24 cellular contexts compared by ENCODE assay signal in the genomic region with DNA sequence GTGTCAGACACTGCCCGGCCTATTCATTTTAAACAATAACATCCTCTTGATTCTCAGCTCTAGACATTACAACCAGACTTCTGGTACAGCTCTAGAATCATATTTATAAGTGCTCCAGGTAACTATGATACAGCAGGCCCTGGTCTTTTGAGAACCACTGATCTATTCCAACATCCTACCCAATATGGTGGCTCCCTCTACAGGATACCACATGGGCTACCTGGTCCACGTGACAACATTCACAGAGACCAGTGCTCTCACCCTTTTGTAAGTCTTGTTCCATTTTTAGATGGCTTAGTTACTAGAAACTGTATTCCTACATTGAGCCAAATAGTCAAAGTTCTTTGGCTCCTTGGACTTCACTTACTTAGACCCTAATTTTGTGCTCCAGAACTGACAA.
DNase-seq lines count a peak whose midpoint lies in the region; ATAC-seq, FAIRE-seq and TF ChIP-seq lines count a peak whose summit lies in the region.
"Had no signal": no experiment of that assay in that cellular context is flagged by ENCODE, and none has a peak within 500 bp of the region (broad histone marks: within the 10 kb centered on the region; RNA-seq: fewer than 3 reads in every experiment).

No MANE protein-coding gene starts in this region.

- H2BK12ac ChIP-seq in H1 (ENCODE audit: low read depth, low read length), result peak overlapping the region; percentile 42; the same call in 1 of the 2 replicates
- peak overlapping the region; percentile 95 for H2BK12ac ChIP-seq in trophoblast cell (ENCODE audit: low read length)

- no peaks in the 10 kb centered on the region for H3K9me3 ChIP-seq in H1 (ENCODE audit: insufficient read depth in 2 of 2, low read depth in 1 of 2, low read length in 1 of 2)
- H3K9me3 ChIP-seq in trophoblast cell (ENCODE audit: insufficient read depth, low read depth, low read length), result no peaks in the 10 kb centered on the region
- H3K9me3 ChIP-seq: heart left ventricle, upper lobe of left lung had no signal

- H3K18ac ChIP-seq in H1 (ENCODE audit: extremely low read depth, low read length) (peak overlapping the region; percentile 53; the same call in 1 of the 2 replicates), trophoblast cell (ENCODE audit: low read length) (no peak overlapping the region)

- H4K20me1 ChIP-seq in H1 (replicated peaks in 1 of 2; ENCODE audit: control insufficient read depth in 1 of 2, insufficient read depth in 2 of 2, low read length in 2 of 2), result no peaks in the 10 kb centered on the region

- peak; percentile 17 to 43; a peak in 2 of 4 replicates for TF ChIP-seq RAD21 in H1 (IDR thresholded peaks at IDR 0.05 in 1 of 2, conservative IDR thresholded peaks at IDR 0.05 in 1 of 2; ENCODE audit: low read depth in 2 of 2, low read length in 2 of 2)

- H4K5ac ChIP-seq in H1 (ENCODE audit: insufficient read length, low read depth, low read length), result peak overlapping the region; percentile 44

- H3K4me3 ChIP-seq in H1 (ENCODE audit: extremely low read depth in 1 of 4, insufficient read depth in 2 of 4, low read depth in 3 of 4, low read length in 4 of 4) (no peak overlapping the region; a peak in 1 of 8 replicates), trophoblast cell (ENCODE audit: low read depth, low read length) (no peak overlapping the region)
- H3K4me3 ChIP-seq: coronary artery, heart left ventricle, upper lobe of left lung had no signal

- H3K79me1 ChIP-seq in H1 (ENCODE audit: low read depth, low read length) (no peaks in the 10 kb centered on the region; the same call in 1 of the 2 replicates), trophoblast cell (ENCODE audit: low read length) (peaks cover 26% of the 10 kb centered on the region)

- H4K8ac ChIP-seq in H1 (ENCODE audit: extremely low read depth, insufficient read depth, low read length) (no peak overlapping the region), trophoblast cell (ENCODE audit: low read depth, low read length) (peak overlapping the region; percentile 53)

- POLR2A ChIA-PET in H1 (lab: Charles Lee; ENCODE audit: partially characterized antibody), result interaction anchor here (0.9 to 6.2 kb wide), 5 partner anchors 9 to 106 kb away, joined by 4 to 30 read pairs (median 5); partner anchors contain the start of gene PTPN14

- H3K4me1 ChIP-seq in H1 (replicated peaks in 1 of 4; ENCODE audit: control insufficient read depth in 3 of 4, insufficient read depth in 4 of 4, low read length in 3 of 4), result peaks cover 1 to 33% (median 14%) of the 10 kb centered on the region in 4 experiments; a peak in 6 of 7 replicates
- peaks cover 11 to 12% of the 10 kb centered on the region in 2 experiments for H3K4me1 ChIP-seq in trophoblast cell (ENCODE audit: control insufficient read depth in 1 of 2, insufficient read depth in 2 of 2, low read length in 2 of 2)

- H3K23me2 ChIP-seq in H1 (ENCODE audit: low read depth, low read length), result no peaks in the 10 kb centered on the region

- H3K27ac ChIP-seq in H1 (ENCODE audit: low read depth, low read length) (peak overlapping the region; percentile 42; the same call in 1 of the 2 replicates), trophoblast cell (ENCODE audit: low read depth, low read length) (peak overlapping the region; percentile 66)
- H3K27ac ChIP-seq: 22Rv1, coronary artery, heart left ventricle, upper lobe of left lung had no signal

- CTCF ChIA-PET in H1 (lab: Charles Lee; ENCODE audit: partially characterized antibody), result interaction anchor here (0.7 to 2.2 kb wide), 13 partner anchors 10 to 136 kb away, joined by 3 to 10 read pairs (median 3); no protein-coding TSS in a partner anchor

- H3K79me2 ChIP-seq in H1 (ENCODE audit: control insufficient read depth in 1 of 2, insufficient read depth in 2 of 2, low read length in 2 of 2) (peaks cover 0 to 25% of the 10 kb centered on the region in 2 experiments; a peak in 1 of 4 replicates), trophoblast cell (ENCODE audit: control insufficient read depth, insufficient read depth, low read length, poor library complexity) (peaks cover 9% of the 10 kb centered on the region)

- no peak overlapping the region for H4K12ac ChIP-seq in trophoblast cell (ENCODE audit: low read depth, low read length)

- no peak overlapping the region for H3K56ac ChIP-seq in H1 (replicated peaks; ENCODE audit: insufficient read length, low read depth, low read length)

- no peak overlapping the region for H2AFZ ChIP-seq in H1 (ENCODE audit: low read length)
- H2AFZ ChIP-seq in trophoblast cell (ENCODE audit: insufficient read depth, low read length, poor library complexity), result no peak overlapping the region

- H4K91ac ChIP-seq in H1 (replicated peaks; ENCODE audit: insufficient read length, low read length) (peak overlapping the region; percentile 71), trophoblast cell (ENCODE audit: low read depth, low read length) (peak overlapping the region; percentile 43)

- DNase-seq in DMS53 (lab: John Stamatoyannopoulos, UW), result peak; percentile 43
- no peak for DNase-seq in DMS53 treated with DMSO at 0.1 percent for 48 hours (lab: John Stamatoyannopoulos, UW; ENCODE audit: unreplicated experiment)
- peak; percentile 9 for DNase-seq in NCI-H69 (lab: John Stamatoyannopoulos, UW)
- DNase-seq in H1 (ENCODE audit: low read depth in 1 of 2, low spot score in 2 of 2), result no peak
- DNase-seq in trophoblast cell, result no peak
- DNase-seq in NCI-H748 (lab: John Stamatoyannopoulos, UW; ENCODE audit: unreplicated experiment), result no peak
- DNase-seq in GM19239 (ENCODE audit: insufficient read length, low spot score), result no peak
- DNase-seq: activated CD4-positive, alpha-beta T cell treated with anti-CD3 and anti-CD28 coated beads for 4 hours; activated effector memory CD4-positive, alpha-beta T cell treated with Interleukin-2 at 50 U/mL for 16 hours; activated naive CD8-positive, alpha-beta T cell treated with anti-CD3 and anti-CD28 coated beads, Interleukin-2, amount 50 U/mL, for 24 hours; heart left ventricle; immature natural killer cell; Kasumi-1; left ventricle myocardium superior; NCI-H1092 treated with DMSO at 0.1 percent for 48 hours; NCI-H2029 treated with DMSO at 0.1 percent for 48 hours; small intestine; stimulated activated CD4-positive, alpha-beta T cell treated with anti-CD3 and anti-CD28 coated beads, Interleukin-2, amount 100 ng/mL, for 48 hours; stimulated activated naive CD4-positive, alpha-beta T cell treated with Interleukin-2 at 50 U/mL for 16 hours; upper lobe of left lung had no signal

- no peak overlapping the region; a peak in 1 of 7 replicates for H3K9ac ChIP-seq in H1 (replicated peaks in 1 of 4; ENCODE audit: extremely low read depth in 1 of 4, low read depth in 3 of 4, low read length in 3 of 4)
- H3K9ac ChIP-seq in trophoblast cell (ENCODE audit: low read length), result no peak overlapping the region

- peak overlapping the region; percentile 61 for H3K4ac ChIP-seq in H1 (replicated peaks; ENCODE audit: insufficient read length, low read depth, low read length)
- H3K4ac ChIP-seq in trophoblast cell (ENCODE audit: low read depth, low read length), result no peak overlapping the region

- WGBS in H1 (ENCODE audit: extremely low coverage in 1 of 2, insufficient coverage in 1 of 2, insufficient read length in 1 of 2, insufficient replicate concordance in 2 of 2, low coverage in 1 of 2, low lambda C conversion rate in 2 of 2, missing lambda C conversion rate in 1 of 2), 2 experiments, result 66% methylated on average over 2 of the region's 2 CpGs; no CpG with 5 or more reads in 1 of the 2 experiments
- WGBS in trophoblast cell (ENCODE audit: extremely low coverage, insufficient coverage, insufficient read length), result no CpG with 5 or more reads among the region's 2 CpGs

- H3K23ac ChIP-seq in H1 (ENCODE audit: insufficient read length), result no peak overlapping the region
- no peak overlapping the region for H3K23ac ChIP-seq in trophoblast cell (ENCODE audit: low read length)

- TF ChIP-seq CTCF in H1 (IDR thresholded peaks at IDR 0.05; ENCODE audit: control extremely low read depth in 1 of 3, insufficient read depth in 1 of 3, low read depth in 1 of 3, low read length in 3 of 3), result peak in 2 of 3 experiments; percentile 23 to 28; a peak in 2 of 4 replicates

- peak overlapping the region; percentile 89 for H2BK120ac ChIP-seq in H1 (replicated peaks; ENCODE audit: low read depth, low read length)
- peak overlapping the region; percentile 75 for H2BK120ac ChIP-seq in trophoblast cell (ENCODE audit: insufficient read depth, low read length, poor library complexity)

- H3K4me2 ChIP-seq in H1 (ENCODE audit: insufficient read depth in 1 of 2, low read depth in 2 of 2, low read length in 2 of 2) (peak overlapping the region in 1 of 2 experiments; percentile 67; a peak in 2 of 4 replicates), trophoblast cell (ENCODE audit: low read length) (no peak overlapping the region)

- peak overlapping the region; percentile 79; the same call in 1 of the 2 replicates for H2BK5ac ChIP-seq in H1 (ENCODE audit: low read depth, low read length)
- H2BK5ac ChIP-seq in trophoblast cell (ENCODE audit: low read depth, low read length, poor library complexity), result peak overlapping the region; percentile 72

- ATAC-seq in HG02763 (IDR thresholded peaks at IDR 0.05; ENCODE audit: unreplicated experiment), result no peak
- ATAC-seq: activated naive CD8-positive, alpha-beta T cell treated with anti-CD3 and anti-CD28 coated beads, Interleukin-2, amount 50 U/mL, for 24 hours; heart left ventricle; left ventricle myocardium superior had no signal

- FAIRE-seq in H1 (lab: Jason Lieb, UNC), result no peak
- no peak for FAIRE-seq in GM19239 (lab: Jason Lieb, UNC)
- FAIRE-seq: endometrium, small intestine had no signal

- H3K14ac ChIP-seq in H1 (ENCODE audit: insufficient read length), result no peak overlapping the region
- H3K14ac ChIP-seq in trophoblast cell (ENCODE audit: low read length), result peak overlapping the region; percentile 39

- no peak overlapping the region for H2BK15ac ChIP-seq in H1 (ENCODE audit: low read length)

- TF ChIP-seq POLR2A in H1 (IDR thresholded peaks at IDR 0.05; ENCODE audit: control extremely low read depth in 1 of 2, low read depth in 2 of 2, low read length in 2 of 2), result no peak

- no peak for TF ChIP-seq EP300 in H1 (IDR thresholded peaks at IDR 0.05; ENCODE audit: borderline replicate concordance in 1 of 2, low read depth in 2 of 2, low read length in 2 of 2)

- no peak overlapping the region; the same call in none of the 2 replicates for H2BK20ac ChIP-seq in H1 (ENCODE audit: low read length)

- H3K27me3 ChIP-seq in H1 (replicated peaks in 1 of 4; ENCODE audit: control insufficient read depth in 3 of 4, extremely low read depth in 1 of 4, insufficient read depth in 3 of 4, low read length in 3 of 4) (no peaks in the 10 kb centered on the region), trophoblast cell (ENCODE audit: insufficient read depth, low read length) (no peaks in the 10 kb centered on the region)
- H3K27me3 ChIP-seq: heart left ventricle, upper lobe of left lung had no signal

- H3K36me3 ChIP-seq in H1 (ENCODE audit: control insufficient read depth in 2 of 4, insufficient read depth in 4 of 4, low read length in 3 of 4) (peaks cover 0 to 2% (median 0%) of the 10 kb centered on the region in 4 experiments; a peak in 1 of 8 replicates), trophoblast cell (ENCODE audit: control insufficient read depth in 1 of 2, insufficient read depth in 2 of 2, low read length in 2 of 2) (peaks cover 5 to 9% of the 10 kb centered on the region in 2 experiments)

- H2AK5ac ChIP-seq in H1 (ENCODE audit: low read depth, low read length) (peak overlapping the region; percentile 67; the same call in 1 of the 2 replicates), trophoblast cell (ENCODE audit: low read length) (peak overlapping the region; percentile 72)

Comparison
In these comparisons a context has a peak if more than half of its experiments do, and no peak if none do; other contexts are left out.
1. DNase-seq: peak in DMS53 (single experiment) and NCI-H69 (single experiment); none in DMS53 treated with DMSO at 0.1 percent for 48 hours (single experiment), H1 (0 of 2), trophoblast cell (0 of 2), NCI-H748 (single experiment) and GM19239 (single experiment).